8 cellular contexts compared by ENCODE assay signal in the genomic region with DNA sequence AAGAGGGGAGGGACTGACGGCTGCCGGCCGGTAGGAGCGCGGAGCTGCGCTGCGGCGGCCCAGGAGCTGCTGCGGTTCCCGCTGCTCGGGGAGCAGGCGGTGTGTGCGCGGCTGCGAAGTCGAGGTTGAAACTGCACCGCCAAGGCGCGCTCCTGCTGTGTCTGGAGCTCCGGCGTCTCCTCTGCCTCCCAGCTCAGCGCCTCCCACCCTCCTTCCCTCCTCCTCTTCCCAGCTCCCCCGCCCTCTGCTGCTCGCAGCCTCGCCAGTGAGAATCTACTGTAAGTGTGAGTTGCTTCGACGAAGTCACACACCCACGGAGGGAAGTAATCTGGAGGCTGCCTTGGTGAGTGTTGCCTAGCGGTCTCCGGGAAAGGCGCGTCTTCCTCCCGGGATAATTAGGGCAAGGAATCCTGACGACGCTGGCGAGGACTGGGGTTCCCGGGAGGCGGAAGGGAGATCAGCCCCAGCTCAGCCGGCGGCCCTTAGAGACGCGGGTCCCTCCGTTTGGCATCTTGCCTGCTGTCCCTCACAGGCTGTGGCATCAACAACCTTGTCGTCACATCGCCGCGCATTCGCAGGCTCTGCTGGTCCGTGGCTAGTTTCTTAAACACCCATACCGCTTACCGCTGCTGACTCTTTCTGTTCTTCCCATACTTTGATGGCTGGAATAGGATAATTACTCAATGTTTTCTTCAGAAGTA. TPM values are rescaled to one million over a fixed set of nuclear protein-coding genes. Genes with fewer than 3 reads are reported as not detected.
DNase-seq lines count a peak whose midpoint lies in the region; ATAC-seq and TF ChIP-seq lines count a peak whose summit lies in the region.

EPHA5 (minus strand) TSS at position 159 of the 701 bp plus-strand sequence. CDS start 747 bp downstream, outside the sequence.

- peaks cover 6 to 58% (median 40%) of the 10 kb centered on the region in 9 donors for H3K27me3 ChIP-seq in heart left ventricle
- H3K27me3 ChIP-seq in ovary: no peaks in the 10 kb centered on the region
- H3K27me3 ChIP-seq in naive thymus-derived CD4-positive, alpha-beta T cell (ENCODE audit: control insufficient read depth in 2 of 2, insufficient read depth in 2 of 2, low read length in 2 of 2): no peaks in the 10 kb centered on the region

- H3K9me3 ChIP-seq in heart left ventricle (no peaks in the 10 kb centered on the region), ovary (no peaks in the 10 kb centered on the region)
- H3K9me3 ChIP-seq in naive thymus-derived CD4-positive, alpha-beta T cell (ENCODE audit: control insufficient read depth in 2 of 3, low read length in 3 of 3): peaks cover 0 to 10% (median 0%) of the 10 kb centered on the region in 3 experiments

- peak; percentile 17 for DNase-seq in activated CD4-positive, alpha-beta T cell treated with anti-CD3 and anti-CD28 coated beads for 36 hours
- DNase-seq in activated CD4-positive, alpha-beta T cell treated with anti-CD3 and anti-CD28 coated beads, Interleukin-2, amount 50 U/mL, for 4 hours: no peak
- DNase-seq in NCI-H2029 treated with DMSO at 0.1 percent for 48 hours (lab: John Stamatoyannopoulos, UW) (peak; percentile 58), amniotic epithelial cell (ENCODE audit: low read depth) (peak; percentile 89), heart left ventricle (peak; percentile 43 to 79 (median 55)), ovary (peak; percentile 74 to 88 (median 79)), NAMALWA (ENCODE audit: low spot score) (no peak)
- no peak for DNase-seq in naive thymus-derived CD4-positive, alpha-beta T cell

- CTCF ChIA-PET in activated CD4-positive, alpha-beta T cell treated with anti-CD3 and anti-CD28 coated beads for 36 hours (lab: Charles Lee): no interaction called here
- CTCF ChIA-PET in naive thymus-derived CD4-positive, alpha-beta T cell (lab: Charles Lee): no interaction called here

- H3K9me3 Mint-ChIP-seq in activated CD4-positive, alpha-beta T cell treated with anti-CD3 and anti-CD28 coated beads for 36 hours (ENCODE audit: low read depth): peaks cover 4% of the 10 kb centered on the region
- H3K9me3 Mint-ChIP-seq in naive thymus-derived CD4-positive, alpha-beta T cell: peaks cover 0 to 14% (median 8%) of the 10 kb centered on the region in 11 donors

- TF ChIP-seq CTCF in heart left ventricle (IDR thresholded peaks at IDR 0.05): peak in 2 of 12 donors; percentile 9 to 11
- TF ChIP-seq CTCF in ovary (IDR thresholded peaks at IDR 0.05): peak in 1 of 3 donors; percentile 25

- H3K27ac ChIP-seq in heart left ventricle (no peak within 1 kb of the TSS), ovary (peak within 1 kb of the TSS; percentile 28 to 66)
- no peak within 1 kb of the TSS for H3K27ac ChIP-seq in naive thymus-derived CD4-positive, alpha-beta T cell (ENCODE audit: low read depth, low read length)

- WGBS in heart left ventricle, 4 donors: 1 to 2% (median 1%) methylated on average over 44 to 51 of the region's 51 CpGs
- WGBS in ovary, 3 donors: 1% methylated on average over 50 to 51 of the region's 51 CpGs

- POLR2A ChIA-PET in activated CD4-positive, alpha-beta T cell treated with anti-CD3 and anti-CD28 coated beads for 36 hours (lab: Charles Lee): no interaction called here
- POLR2A ChIA-PET in naive thymus-derived CD4-positive, alpha-beta T cell (lab: Charles Lee): no interaction called here

- peak; percentile 30 for ATAC-seq in activated CD4-positive, alpha-beta T cell treated with anti-CD3 and anti-CD28 coated beads for 36 hours
- peak; percentile 51 to 93 (median 85) for ATAC-seq in heart left ventricle
- no peak for ATAC-seq in naive thymus-derived CD4-positive, alpha-beta T cell

- intact Hi-C loops in activated CD4-positive, alpha-beta T cell treated with anti-CD3 and anti-CD28 coated beads for 36 hours (cut with DNase I, micrococcal nuclease): no loop called here
- intact Hi-C loops in heart left ventricle (cut with DNase I) (no loop called here), ovary (cut with DNase I) (no loop called here)
- intact Hi-C loops in naive thymus-derived CD4-positive, alpha-beta T cell (cut with micrococcal nuclease): no loop called here

- TF ChIP-seq POLR2A in heart left ventricle (IDR thresholded peaks at IDR 0.05) (no peak), ovary (IDR thresholded peaks at IDR 0.05) (peak; percentile 66)

- H3K4me3 Mint-ChIP-seq in activated CD4-positive, alpha-beta T cell treated with anti-CD3 and anti-CD28 coated beads for 36 hours: no peak within 1 kb of the TSS
- H3K4me3 Mint-ChIP-seq in naive thymus-derived CD4-positive, alpha-beta T cell: peak within 1 kb of the TSS in 3 of 10 donors; percentile 10 to 35 (median 35)

- H3K36me3 Mint-ChIP-seq in activated CD4-positive, alpha-beta T cell treated with anti-CD3 and anti-CD28 coated beads for 36 hours (ENCODE audit: low read depth): no peaks in the 10 kb centered on the region
- peaks cover 0 to 5% (median 3%) of the 10 kb centered on the region in 5 donors for H3K36me3 Mint-ChIP-seq in naive thymus-derived CD4-positive, alpha-beta T cell

- TF ChIP-seq EP300 in ovary (IDR thresholded peaks at IDR 0.05): no peak

- H3K27me3 Mint-ChIP-seq in activated CD4-positive, alpha-beta T cell treated with anti-CD3 and anti-CD28 coated beads for 36 hours: peaks cover 39% of the 10 kb centered on the region
- peaks cover 50 to 59% (median 56%) of the 10 kb centered on the region in 5 donors for H3K27me3 Mint-ChIP-seq in naive thymus-derived CD4-positive, alpha-beta T cell

- no peaks in the 10 kb centered on the region for H3K36me3 ChIP-seq in heart left ventricle
- no peaks in the 10 kb centered on the region for H3K36me3 ChIP-seq in ovary
- H3K36me3 ChIP-seq in naive thymus-derived CD4-positive, alpha-beta T cell (ENCODE audit: control insufficient read depth in 2 of 3, insufficient read depth in 3 of 3, low read length in 3 of 3): no peaks in the 10 kb centered on the region

- H3K4me3 ChIP-seq in heart left ventricle (peak within 1 kb of the TSS; percentile 12 to 58 (median 40)), ovary (peak within 1 kb of the TSS; percentile 37)
- H3K4me3 ChIP-seq in naive thymus-derived CD4-positive, alpha-beta T cell (ENCODE audit: low read length): no peak within 1 kb of the TSS

- peaks cover 8% of the 10 kb centered on the region for H3K4me1 Mint-ChIP-seq in activated CD4-positive, alpha-beta T cell treated with anti-CD3 and anti-CD28 coated beads for 36 hours
- H3K4me1 Mint-ChIP-seq in naive thymus-derived CD4-positive, alpha-beta T cell: peaks cover 0 to 10% (median 6%) of the 10 kb centered on the region in 7 donors

- no peak within 1 kb of the TSS for H3K27ac Mint-ChIP-seq in activated CD4-positive, alpha-beta T cell treated with anti-CD3 and anti-CD28 coated beads for 36 hours
- no peak within 1 kb of the TSS for H3K27ac Mint-ChIP-seq in naive thymus-derived CD4-positive, alpha-beta T cell

- H3K4me1 ChIP-seq in heart left ventricle: peaks cover 0 to 30% (median 4%) of the 10 kb centered on the region in 12 donors
- H3K4me1 ChIP-seq in ovary (ENCODE audit: insufficient read depth): peaks cover 13% of the 10 kb centered on the region
- H3K4me1 ChIP-seq in naive thymus-derived CD4-positive, alpha-beta T cell (ENCODE audit: control insufficient read depth in 2 of 2, insufficient read depth in 2 of 2, low read length in 2 of 2): no peaks in the 10 kb centered on the region

RNA-seq across cellular contexts. Expression of gene EPHA5, which starts in this region (rescaled TPM):
- total RNA-seq in activated CD4-positive, alpha-beta T cell treated with anti-CD3 and anti-CD28 coated beads for 36 hours: not detected
- total RNA-seq in heart left ventricle: under 1 TPM in 7 of 9 donors, not detected in 2; 0.05 to 0.56 (median 0.19) TPM
- under 1 TPM; 0.01 to 0.08 TPM for polyA plus RNA-seq in heart left ventricle
- total RNA-seq in ovary: 1 to 10 TPM in 5 of 7 donors, under 1 TPM in 2; 0.34 to 5.6 (median 2.0) TPM
- under 1 TPM; 0.29 to 0.32 TPM for polyA plus RNA-seq in ovary
- total RNA-seq in naive thymus-derived CD4-positive, alpha-beta T cell: not detected
- polyA plus RNA-seq in naive thymus-derived CD4-positive, alpha-beta T cell: not detected

Comparison
In these comparisons a context has a peak if more than half of its experiments do, and no peak if none do; other contexts are left out.
1. Peak in DNase-seq and ATAC-seq in activated CD4-positive, alpha-beta T cell treated with anti-CD3 and anti-CD28 coated beads for 36 hours; RNA of the gene not detected or under 1 TPM.
2. Peak in DNase-seq, ATAC-seq and H3K4me3 ChIP-seq in heart left ventricle; RNA of the gene not detected or under 1 TPM.
3. DNase-seq: peak in NCI-H2029 treated with DMSO at 0.1 percent for 48 hours (single experiment), amniotic epithelial cell (single experiment) and ovary (5 of 5); none in activated CD4-positive, alpha-beta T cell treated with anti-CD3 and anti-CD28 coated beads, Interleukin-2, amount 50 U/mL, for 4 hours (0 of 2), naive thymus-derived CD4-positive, alpha-beta T cell (0 of 9) and NAMALWA (single experiment).
4. H3K27ac ChIP-seq: peak in ovary (2 of 2); none in heart left ventricle (0 of 12) and naive thymus-derived CD4-positive, alpha-beta T cell (single experiment).